In the genomic region with DNA sequence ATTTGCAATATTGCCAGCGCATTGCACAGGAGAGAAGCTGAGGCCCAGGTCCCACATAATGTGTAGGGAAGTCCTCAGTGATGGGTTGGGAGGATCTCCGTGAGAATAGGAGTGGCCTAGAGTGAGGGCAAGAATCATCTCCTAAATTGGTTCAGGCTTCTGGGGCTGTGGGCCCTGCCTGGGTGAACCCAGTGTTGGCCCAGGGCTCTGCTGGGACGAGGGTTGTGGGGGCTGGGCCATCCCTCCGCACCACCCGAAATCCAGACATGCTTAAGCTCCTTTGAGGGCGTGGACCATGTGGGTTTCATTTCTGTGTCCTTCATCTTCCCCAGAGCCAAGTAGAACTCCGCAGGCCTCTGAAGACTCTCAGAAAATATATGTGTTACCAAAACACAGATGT, we compare ENCODE assay signal across 15 cellular contexts. TPM values are rescaled to one million over a fixed set of nuclear protein-coding genes. Genes with fewer than 3 reads are reported as not detected.
DNase-seq lines count a peak whose midpoint lies in the region; ATAC-seq and TF ChIP-seq lines count a peak whose summit lies in the region.
"Had no signal": no experiment of that assay in that cellular context is flagged by ENCODE, and none has a peak within 500 bp of the region (broad histone marks: within the 10 kb centered on the region; RNA-seq: fewer than 3 reads in every experiment).

No MANE protein-coding gene starts in this region.

- TF ChIP-seq CTCF in transverse colon (IDR thresholded peaks at IDR 0.05) (no peak), brain microvascular endothelial cell (IDR thresholded peaks at IDR 0.05; ENCODE audit: low read depth, low read length, missing control alignments) (no peak)

- WGBS in transverse colon (ENCODE audit: low coverage in 1 of 2), 2 donors = 76 to 94% methylated on average over 3 to 7 of the region's 7 CpGs

- H3K4me3 ChIP-seq in muscle layer of duodenum (ENCODE audit: low read depth in 1 of 2, low read length in 2 of 2) = peak overlapping the region in 1 of 2 donors; percentile 9
- no peak overlapping the region for H3K4me3 ChIP-seq in transverse colon
- no peak overlapping the region for H3K4me3 ChIP-seq in brain microvascular endothelial cell (ENCODE audit: low read depth, low read length)
- H3K4me3 ChIP-seq: upper lobe of left lung had no signal

- H3K4me1 Mint-ChIP-seq in activated CD4-positive, alpha-beta T cell treated with anti-CD3 and anti-CD28 coated beads, Interleukin-2, amount 10 ng/mL, durations not matched to agents 24 days and 14 days = peaks cover 37% of the 10 kb centered on the region

- H3K27me3 ChIP-seq in muscle layer of duodenum (ENCODE audit: low read depth, low read length) (no peaks in the 10 kb centered on the region), transverse colon (no peaks in the 10 kb centered on the region), brain microvascular endothelial cell (replicated peaks) (no peaks in the 10 kb centered on the region)
- H3K27me3 ChIP-seq: upper lobe of left lung had no signal

- peaks cover 0 to 63% of the 10 kb centered on the region in 2 donors for H3K4me1 ChIP-seq in muscle layer of duodenum (ENCODE audit: control insufficient read depth in 1 of 2, insufficient read depth in 2 of 2, low read length in 2 of 2)
- H3K4me1 ChIP-seq in transverse colon = peaks cover 16 to 46% (median 22%) of the 10 kb centered on the region in 4 donors

- no peak for TF ChIP-seq POLR2A in transverse colon (IDR thresholded peaks at IDR 0.05)

- in situ Hi-C loops in transverse colon (cut with MboI; ENCODE audit: low pct_ligation_motif_present in 1 of 4, low pct_unique_long_range_greater_than_20kb in 1 of 4, low sequenced_read_pairs in 3 of 4) = no loop called here
- in situ Hi-C loops in brain microvascular endothelial cell (cut with HindIII; ENCODE audit: low pct_ligation_motif_present, low sequenced_read_pairs) = no loop called here

- no peaks in the 10 kb centered on the region for H3K9me3 Mint-ChIP-seq in activated CD4-positive, alpha-beta T cell treated with anti-CD3 and anti-CD28 coated beads, Interleukin-2, amount 10 ng/mL, durations not matched to agents 24 days and 14 days

- intact Hi-C loops in activated CD4-positive, alpha-beta T cell treated with anti-CD3 and anti-CD28 coated beads, Interleukin-2, amount 10 ng/mL, durations not matched to agents 24 days and 14 days (cut with micrococcal nuclease) = loop anchor here (5.0 kb wide), 1 partner anchor 43 kb away; a partner anchor contains a TSS
- intact Hi-C loops in transverse colon (cut with DNase I; ENCODE audit: low total_unique reads) = no loop called here

- no peak overlapping the region for H3K4me3 Mint-ChIP-seq in activated CD4-positive, alpha-beta T cell treated with anti-CD3 and anti-CD28 coated beads, Interleukin-2, amount 10 ng/mL, durations not matched to agents 24 days and 14 days

- H3K36me3 Mint-ChIP-seq in activated CD4-positive, alpha-beta T cell treated with anti-CD3 and anti-CD28 coated beads, Interleukin-2, amount 10 ng/mL, durations not matched to agents 24 days and 14 days (ENCODE audit: low read depth) = peaks cover 10% of the 10 kb centered on the region

- peak overlapping the region; percentile 25 for H3K27ac Mint-ChIP-seq in activated CD4-positive, alpha-beta T cell treated with anti-CD3 and anti-CD28 coated beads, Interleukin-2, amount 10 ng/mL, durations not matched to agents 24 days and 14 days

- ATAC-seq in HG02588 (IDR thresholded peaks at IDR 0.05; ENCODE audit: unreplicated experiment) = no peak

- H3K36me3 ChIP-seq in muscle layer of duodenum (ENCODE audit: control insufficient read depth in 1 of 2, insufficient read depth in 2 of 2, low read length in 2 of 2) = peaks cover 0 to 14% of the 10 kb centered on the region in 2 donors
- no peaks in the 10 kb centered on the region for H3K36me3 ChIP-seq in transverse colon
- peaks cover 27% of the 10 kb centered on the region for H3K36me3 ChIP-seq in brain microvascular endothelial cell (replicated peaks)

- TF ChIP-seq EP300 in transverse colon (IDR thresholded peaks at IDR 0.05; ENCODE audit: low read depth) = no peak

- no peaks in the 10 kb centered on the region for H3K27me3 Mint-ChIP-seq in activated CD4-positive, alpha-beta T cell treated with anti-CD3 and anti-CD28 coated beads, Interleukin-2, amount 10 ng/mL, durations not matched to agents 24 days and 14 days

- H3K9me3 ChIP-seq in muscle layer of duodenum (ENCODE audit: control insufficient read depth in 1 of 2, low read length in 2 of 2) (no peaks in the 10 kb centered on the region), transverse colon (no peaks in the 10 kb centered on the region)
- H3K9me3 ChIP-seq: upper lobe of left lung had no signal

- no peak for DNase-seq in activated CD4-positive, alpha-beta T cell treated with anti-CD3 and anti-CD28 coated beads, Interleukin-2, amount 10 ng/mL, durations not matched to agents 24 days and 14 days
- no peak for DNase-seq in activated CD4-positive, alpha-beta T cell treated with anti-CD3 and anti-CD28 coated beads, Interleukin-2, amount 50 U/mL, for 1 hour
- DNase-seq in transverse colon (no peak), NCI-H2196 (lab: John Stamatoyannopoulos, UW; ENCODE audit: unreplicated experiment) (no peak), brain microvascular endothelial cell (no peak)
- DNase-seq: 8988T; activated CD8-positive, alpha-beta memory T cell treated with anti-CD3 and anti-CD28 coated beads for 24 hours; activated effector memory CD4-positive, alpha-beta T cell treated with anti-CD3 and anti-CD28 coated beads, Interleukin-2, amount 50 U/mL, for 16 hours; NCI-H1092; NCI-H82; upper lobe of left lung had no signal

- H3K27ac ChIP-seq in cingulate gyrus (ENCODE audit: low read depth, low read length) (peak overlapping the region; percentile 61), muscle layer of duodenum (ENCODE audit: low read length) (peak overlapping the region; percentile 79), transverse colon (peak overlapping the region; percentile 52 to 93 (median 85)), brain microvascular endothelial cell (no peak overlapping the region)

RNA-seq across cellular contexts. Expression of a gene that starts 3.7 kb away (rescaled TPM):
- total RNA-seq in activated CD4-positive, alpha-beta T cell treated with anti-CD3 and anti-CD28 coated beads, Interleukin-2, amount 10 ng/mL, durations not matched to agents 24 days and 14 days = 27.3 and 27.7 TPM in 2 replicates
- 10 to 100 TPM; 26.8 to 87.2 (median 37.3) TPM for total RNA-seq in transverse colon

RNA-seq across cellular contexts. Expression of a gene that starts 43.6 kb away (rescaled TPM):
- total RNA-seq in activated CD4-positive, alpha-beta T cell treated with anti-CD3 and anti-CD28 coated beads, Interleukin-2, amount 10 ng/mL, durations not matched to agents 24 days and 14 days = 0.37 TPM in 1 of 2 replicates, not detected in the other
- not detected for total RNA-seq in transverse colon
- total RNA-seq: mesenteric fat pad had no signal

RNA-seq across cellular contexts. Expression of a gene that starts 43.7 kb away (rescaled TPM):
- total RNA-seq in activated CD4-positive, alpha-beta T cell treated with anti-CD3 and anti-CD28 coated beads, Interleukin-2, amount 10 ng/mL, durations not matched to agents 24 days and 14 days = 113 TPM in 2 replicates
- 10 to 100 TPM in 3 of 4 donors, 1 to 10 TPM in 1; 7.6 to 65.5 (median 32.6) TPM for total RNA-seq in transverse colon
